ENCODE assay signal across 13 cellular contexts in genomic region chr10:75335983-75336382, GRCh38.
DNase-seq lines count a peak whose midpoint lies in the region; ATAC-seq and TF ChIP-seq lines count a peak whose summit lies in the region.
"Had no signal": no experiment of that assay in that cellular context is flagged by ENCODE, and none has a peak within 500 bp of the region (broad histone marks: within the 10 kb centered on the region; RNA-seq: fewer than 3 reads in every experiment).

No MANE protein-coding gene starts in this region.

- H3K9me3 ChIP-seq in A673 (ENCODE audit: low read depth, low read length, poor library complexity, severe bottlenecking) (no peaks in the 10 kb centered on the region), thyroid gland (no peaks in the 10 kb centered on the region)
- H3K9me3 ChIP-seq: ascending aorta had no signal

- CTCF ChIA-PET in activated B cell treated with CpG ODN at 0.5 μM for 24 hours (lab: Charles Lee), result no interaction called here
- CTCF ChIA-PET in A673 (lab: Charles Lee), result no interaction called here

- intact Hi-C loops in activated B cell treated with CpG ODN at 0.5 μM for 24 hours (cut with micrococcal nuclease) (no loop called here), A673 (cut with micrococcal nuclease; ENCODE audit: unreplicated experiment) (no loop called here), CD14-positive monocyte (cut with micrococcal nuclease) (no loop called here), thyroid gland (cut with DNase I) (no loop called here)

- BruUV-seq in A673 (replicated peaks; lab: Mats Ljungman, UMichigan), result no TSS peak

- H3K36me3 ChIP-seq in brain microvascular endothelial cell (replicated peaks) (no peaks in the 10 kb centered on the region), A673 (ENCODE audit: insufficient read depth, low read length, poor library complexity, severe bottlenecking) (no peaks in the 10 kb centered on the region), thyroid gland (no peaks in the 10 kb centered on the region)
- H3K36me3 ChIP-seq: ascending aorta had no signal

- in situ Hi-C loops in brain microvascular endothelial cell (cut with HindIII; ENCODE audit: low pct_ligation_motif_present, low sequenced_read_pairs), result no loop called here

- no peak overlapping the region for H3K27ac ChIP-seq in brain microvascular endothelial cell
- H3K27ac ChIP-seq in A673 (ENCODE audit: low read depth, low read length, poor library complexity, severe bottlenecking), result no peak overlapping the region
- no peak overlapping the region for H3K27ac ChIP-seq in thyroid gland
- H3K27ac ChIP-seq: ascending aorta, skin epidermis had no signal

- no peak overlapping the region for H3K4me3 Mint-ChIP-seq in activated B cell treated with CpG ODN at 0.5 μM for 24 hours
- no peak overlapping the region for H3K4me3 Mint-ChIP-seq in CD14-positive monocyte
- H3K4me3 Mint-ChIP-seq: CD4-positive, alpha-beta memory T cell had no signal

- peaks cover 14% of the 10 kb centered on the region for H3K27me3 Mint-ChIP-seq in activated B cell treated with CpG ODN at 0.5 μM for 24 hours
- H3K27me3 Mint-ChIP-seq in CD14-positive monocyte (ENCODE audit: low read depth in 3 of 3), result peaks cover 2 to 4% (median 3%) of the 10 kb centered on the region in 3 donors

- no peak for TF ChIP-seq CTCF in activated B cell treated with CpG ODN at 0.5 μM for 24 hours (IDR thresholded peaks at IDR 0.05)
- no peak for TF ChIP-seq CTCF in brain microvascular endothelial cell (IDR thresholded peaks at IDR 0.05; ENCODE audit: low read depth, low read length, missing control alignments)
- TF ChIP-seq CTCF in A673 (conservative IDR thresholded peaks at IDR 0.05; ENCODE audit: low read depth, low read length), result no peak
- no peak for TF ChIP-seq CTCF in CD14-positive monocyte (IDR thresholded peaks at IDR 0.05)
- no peak for TF ChIP-seq CTCF in thyroid gland (IDR thresholded peaks at IDR 0.05)

- H3K27ac Mint-ChIP-seq in activated B cell treated with CpG ODN at 0.5 μM for 24 hours (no peak overlapping the region), CD14-positive monocyte (peak overlapping the region in 1 of 7 donors; percentile 66)

- H3K4me1 ChIP-seq in A673 (ENCODE audit: insufficient read depth, low read length, poor library complexity, severe bottlenecking) (no peaks in the 10 kb centered on the region), thyroid gland (no peaks in the 10 kb centered on the region)
- H3K4me1 ChIP-seq: ascending aorta had no signal

- DNase-seq in activated B cell treated with CpG ODN at 0.5 μM for 24 hours (no peak), brain microvascular endothelial cell (no peak), A673 (ENCODE audit: low spot score) (no peak), CD14-positive monocyte (ENCODE audit: low spot score) (no peak), thyroid gland (no peak)
- DNase-seq: activated CD8-positive, alpha-beta memory T cell treated with anti-CD3 and anti-CD28 coated beads, Interleukin-2, amount 50 U/mL, for 48 hours; CD4-positive, alpha-beta memory T cell; T1000 had no signal

- peaks cover 11% of the 10 kb centered on the region for H3K4me1 Mint-ChIP-seq in activated B cell treated with CpG ODN at 0.5 μM for 24 hours
- H3K4me1 Mint-ChIP-seq in CD14-positive monocyte, result peaks cover 10% of the 10 kb centered on the region
- H3K4me1 Mint-ChIP-seq: CD4-positive, alpha-beta memory T cell had no signal

- POLR2A ChIA-PET in activated B cell treated with CpG ODN at 0.5 μM for 24 hours (lab: Charles Lee), result no interaction called here
- POLR2A ChIA-PET in A673 (lab: Charles Lee; ENCODE audit: low non-redundant PET), result no interaction called here

- peak; percentile 99 for ATAC-seq in GM18858 (IDR thresholded peaks at IDR 0.05; ENCODE audit: unreplicated experiment)
- peak; percentile 96 for ATAC-seq in GM21576 (IDR thresholded peaks at IDR 0.05; ENCODE audit: unreplicated experiment)
- peak; percentile 95 for ATAC-seq in HG03354 (IDR thresholded peaks at IDR 0.05; ENCODE audit: poor library complexity, severe bottlenecking, unreplicated experiment)
- ATAC-seq in activated B cell treated with CpG ODN at 0.5 μM for 24 hours (ENCODE audit: low read depth), result peak; percentile 73

- H3K4me3 ChIP-seq in brain microvascular endothelial cell (ENCODE audit: low read depth, low read length) (no peak overlapping the region), A673 (ENCODE audit: low read depth, low read length, poor library complexity, severe bottlenecking) (no peak overlapping the region), thyroid gland (replicated peaks in 1 of 3) (no peak overlapping the region)
- H3K4me3 ChIP-seq: ascending aorta, skin epidermis had no signal

- H3K27me3 ChIP-seq in brain microvascular endothelial cell (replicated peaks) (no peaks in the 10 kb centered on the region), A673 (replicated peaks; ENCODE audit: insufficient read depth, low read depth, low read length, poor library complexity) (no peaks in the 10 kb centered on the region), thyroid gland (no peaks in the 10 kb centered on the region)
- H3K27me3 ChIP-seq: ascending aorta had no signal

- no peak for TF ChIP-seq POLR2A in thyroid gland (IDR thresholded peaks at IDR 0.05)

- peaks cover 12% of the 10 kb centered on the region for H3K9me3 Mint-ChIP-seq in activated B cell treated with CpG ODN at 0.5 μM for 24 hours
- peaks cover 0 to 10% (median 7%) of the 10 kb centered on the region in 7 donors for H3K9me3 Mint-ChIP-seq in CD14-positive monocyte

- H3K36me3 Mint-ChIP-seq in activated B cell treated with CpG ODN at 0.5 μM for 24 hours (ENCODE audit: low read depth), result peaks cover 3% of the 10 kb centered on the region
- H3K36me3 Mint-ChIP-seq in CD14-positive monocyte, result no peaks in the 10 kb centered on the region
- H3K36me3 Mint-ChIP-seq: CD4-positive, alpha-beta memory T cell had no signal
